7 cellular contexts compared by ENCODE assay signal in genomic region chr18:75247041-75247551, GRCh38. TPM values are rescaled to one million over a fixed set of nuclear protein-coding genes. Genes with fewer than 3 reads are reported as not detected.
DNase-seq lines count a peak whose midpoint lies in the region; ATAC-seq and TF ChIP-seq lines count a peak whose summit lies in the region.

No MANE protein-coding gene starts in this region.

- H3K9me3 Mint-ChIP-seq in activated T-helper 2 cell treated with anti-CD3 and anti-CD28 coated beads, Interferon-gamma antibody, Interleukin-2, Interleukin-4, amounts not matched to agents 10 μg/mL and 5 μg/mL and 100 μg/mL, durations not matched to agents 14 hours and 24 hours and 36 hours: no peaks in the 10 kb centered on the region

- H3K4me2 ChIP-seq in IMR-90 (ENCODE audit: low read depth, low read length): peak overlapping the region; percentile 86

- peak overlapping the region; percentile 81 for H2BK120ac ChIP-seq in IMR-90 (ENCODE audit: low read depth, low read length)

- no peaks in the 10 kb centered on the region for H3K27me3 ChIP-seq in IMR-90 (ENCODE audit: control insufficient read depth, insufficient read depth, low read length)
- no peaks in the 10 kb centered on the region for H3K27me3 ChIP-seq in right cardiac atrium (ENCODE audit: control insufficient read depth, insufficient read depth)
- H3K27me3 ChIP-seq in stomach: no peaks in the 10 kb centered on the region

- H3K27ac ChIP-seq in IMR-90 (ENCODE audit: insufficient read depth, low read length) (peak overlapping the region; percentile 96), right cardiac atrium (ENCODE audit: low read length) (peak overlapping the region; percentile 65), stomach (peak overlapping the region; percentile 30 to 84 (median 83))

- H3K4me3 Mint-ChIP-seq in activated T-helper 2 cell treated with anti-CD3 and anti-CD28 coated beads, Interferon-gamma antibody, Interleukin-2, Interleukin-4, amounts not matched to agents 10 μg/mL and 5 μg/mL and 100 μg/mL, durations not matched to agents 14 hours and 24 hours and 36 hours (ENCODE audit: low read depth): peak overlapping the region; percentile 79

- peak overlapping the region; percentile 40 for H4K5ac ChIP-seq in IMR-90 (ENCODE audit: low read depth, low read length)

- H3K4ac ChIP-seq in IMR-90 (ENCODE audit: low read depth, low read length): peak overlapping the region; percentile 76

- H3K18ac ChIP-seq in IMR-90 (ENCODE audit: low read depth, low read length): peak overlapping the region; percentile 85

- H3K9me1 ChIP-seq in IMR-90 (ENCODE audit: insufficient read depth, low read length): peaks cover 11% of the 10 kb centered on the region; the same call in 1 of the 2 replicates

- dilution Hi-C loops in IMR-90 (cut with HindIII; ENCODE audit: low sequenced_read_pairs, unreplicated experiment): no loop called here

- POLR2A ChIA-PET in IMR-90 (lab: Charles Lee; ENCODE audit: unreplicated experiment): no interaction called here

- TF ChIP-seq CTCF in IMR-90 (conservative IDR thresholded peaks at IDR 0.05; ENCODE audit: low read depth, low read length) (no peak), stomach (IDR thresholded peaks at IDR 0.05) (no peak)

- peak overlapping the region; percentile 77 for H2AFZ ChIP-seq in IMR-90 (replicated peaks; ENCODE audit: low read length, poor library complexity)

- TF ChIP-seq EP300 in stomach (IDR thresholded peaks at IDR 0.05): no peak

- H2AK9ac ChIP-seq in IMR-90 (replicated peaks; ENCODE audit: low read depth, low read length, poor library complexity): peak overlapping the region; percentile 35

- 85% methylated on average over 4 of the region's 9 CpGs; no CpG with 5 or more reads in 1 of the 2 experiments for WGBS in IMR-90 (ENCODE audit: extremely low coverage in 2 of 2, insufficient read length in 1 of 2), 2 experiments
- 49% methylated on average over 9 of the region's 9 CpGs for WGBS in right cardiac atrium
- WGBS in stomach, 5 donors: 39 to 68% (median 55%) methylated on average over 9 of the region's 9 CpGs

- BruUV-seq in IMR-90 (replicated peaks; lab: Mats Ljungman, UMichigan): no TSS peak

- intact Hi-C loops in IMR-90 (cut with micrococcal nuclease): loop anchor here (2.0 kb wide), 1 partner anchor 40 kb away; no protein-coding TSS in a partner anchor
- intact Hi-C loops in activated T-helper 2 cell treated with anti-CD3 and anti-CD28 coated beads, Interferon-gamma antibody, Interleukin-2, Interleukin-4, amounts not matched to agents 10 μg/mL and 5 μg/mL and 100 μg/mL, durations not matched to agents 14 hours and 24 hours and 36 hours (cut with micrococcal nuclease): loop anchor here (2.0 kb wide), 1 partner anchor 38 kb away; the partner anchor contains the start of gene PTGR3
- intact Hi-C loops in right cardiac atrium (cut with DNase I): no loop called here
- intact Hi-C loops in stomach (cut with DNase I; ENCODE audit: low total_unique reads): no loop called here

- H3K79me1 ChIP-seq in IMR-90 (ENCODE audit: low read depth in 1 of 2, low read length in 2 of 2): peaks cover 22 to 56% of the 10 kb centered on the region in 2 experiments

- CTCF ChIA-PET in IMR-90 (lab: Yijun Ruan, JAX): interaction anchor here (0.7 to 0.9 kb wide), 4 partner anchors 11 to 979 kb away, joined by 4 to 6 read pairs (median 6); no protein-coding TSS in a partner anchor

- H3K27me3 Mint-ChIP-seq in activated T-helper 2 cell treated with anti-CD3 and anti-CD28 coated beads, Interferon-gamma antibody, Interleukin-2, Interleukin-4, amounts not matched to agents 10 μg/mL and 5 μg/mL and 100 μg/mL, durations not matched to agents 14 hours and 24 hours and 36 hours (ENCODE audit: low read depth): no peaks in the 10 kb centered on the region

- H3K9ac ChIP-seq in IMR-90 (ENCODE audit: low read depth, low read length): peak overlapping the region; percentile 87

- in situ Hi-C loops in IMR-90 (cut with MboI; ENCODE audit: low sequenced_read_pairs): no loop called here

- H3K9me3 ChIP-seq in IMR-90 (ENCODE audit: control insufficient read depth, insufficient read depth, low read length) (no peaks in the 10 kb centered on the region), right cardiac atrium (ENCODE audit: control insufficient read depth, low read length) (no peaks in the 10 kb centered on the region), stomach (no peaks in the 10 kb centered on the region)

- H3K14ac ChIP-seq in IMR-90 (replicated peaks; ENCODE audit: low read depth, low read length): peak overlapping the region; percentile 83

- H2AK5ac ChIP-seq in IMR-90 (ENCODE audit: low read depth, low read length): peak overlapping the region; percentile 20; the same call in 1 of the 2 replicates

- H4K8ac ChIP-seq in IMR-90 (ENCODE audit: low read depth in 2 of 2, low read length in 2 of 2): peak overlapping the region; percentile 30 to 90

- H3K56ac ChIP-seq in IMR-90 (ENCODE audit: extremely low read depth, insufficient read depth, low read length): peak overlapping the region; percentile 80

- peak overlapping the region; percentile 42; the same call in 1 of the 2 replicates for H2BK20ac ChIP-seq in IMR-90 (ENCODE audit: low read depth, low read length)

- no peaks in the 10 kb centered on the region for H4K20me1 ChIP-seq in IMR-90 (ENCODE audit: insufficient read depth, low read length)

- peak overlapping the region; percentile 90; the same call in 1 of the 2 replicates for H3K23ac ChIP-seq in IMR-90 (ENCODE audit: low read depth, low read length)

- H4K91ac ChIP-seq in IMR-90 (ENCODE audit: insufficient read depth, low read depth, low read length): peak overlapping the region; percentile 71

- DNase-seq in IMR-90 (peak; percentile 52), right cardiac atrium (no peak), stomach (no peak), cerebellar cortex (ENCODE audit: low spot score) (no peak)
- no peak for DNase-seq in activated T-helper 2 cell treated with anti-CD3 and anti-CD28 coated beads, Interferon-gamma antibody, Interleukin-2, Interleukin-4, amounts not matched to agents 10 μg/mL and 5 μg/mL and 100 μg/mL, durations not matched to agents 14 hours and 24 hours and 36 hours (ENCODE audit: low spot score)

- TF ChIP-seq POLR2A in IMR-90 (IDR thresholded peaks at IDR 0.05; ENCODE audit: low read depth, low read length) (no peak), stomach (IDR thresholded peaks at IDR 0.05) (no peak)

- peak overlapping the region; percentile 52 for H3K27ac Mint-ChIP-seq in activated T-helper 2 cell treated with anti-CD3 and anti-CD28 coated beads, Interferon-gamma antibody, Interleukin-2, Interleukin-4, amounts not matched to agents 10 μg/mL and 5 μg/mL and 100 μg/mL, durations not matched to agents 14 hours and 24 hours and 36 hours

- H2BK5ac ChIP-seq in IMR-90 (ENCODE audit: low read depth, low read length, poor library complexity, severe bottlenecking): peak overlapping the region; percentile 88

- ATAC-seq in IMR-90 (ENCODE audit: low read depth): peak; percentile 16
- peak in 1 of 2 donors; percentile 35 for ATAC-seq in right cardiac atrium
- no peak for ATAC-seq in HG03095 (IDR thresholded peaks at IDR 0.05; ENCODE audit: unreplicated experiment)
- ATAC-seq in GM19351 (IDR thresholded peaks at IDR 0.05; ENCODE audit: unreplicated experiment): no peak

- no peaks in the 10 kb centered on the region for H3K36me3 Mint-ChIP-seq in activated T-helper 2 cell treated with anti-CD3 and anti-CD28 coated beads, Interferon-gamma antibody, Interleukin-2, Interleukin-4, amounts not matched to agents 10 μg/mL and 5 μg/mL and 100 μg/mL, durations not matched to agents 14 hours and 24 hours and 36 hours (ENCODE audit: low read depth)

- H3K4me3 ChIP-seq in IMR-90 (ENCODE audit: insufficient read depth, low read depth, low read length): peak overlapping the region; percentile 40
- H3K4me3 ChIP-seq in right cardiac atrium (ENCODE audit: low read length): peak overlapping the region; percentile 48
- peak overlapping the region; percentile 32 to 38 (median 36) for H3K4me3 ChIP-seq in stomach

- H3K4me1 ChIP-seq in IMR-90 (ENCODE audit: control insufficient read depth, insufficient read depth, low read length) (peaks cover 15% of the 10 kb centered on the region), right cardiac atrium (ENCODE audit: control insufficient read depth, insufficient read depth, low read length) (peaks cover 3% of the 10 kb centered on the region), stomach (peaks cover 11 to 71% (median 42%) of the 10 kb centered on the region in 4 donors)

- peaks cover 35% of the 10 kb centered on the region for H3K4me1 Mint-ChIP-seq in activated T-helper 2 cell treated with anti-CD3 and anti-CD28 coated beads, Interferon-gamma antibody, Interleukin-2, Interleukin-4, amounts not matched to agents 10 μg/mL and 5 μg/mL and 100 μg/mL, durations not matched to agents 14 hours and 24 hours and 36 hours (ENCODE audit: low read depth)

- no peak for TF ChIP-seq RAD21 in IMR-90 (IDR thresholded peaks at IDR 0.05; ENCODE audit: low read length)

- H2BK15ac ChIP-seq in IMR-90 (ENCODE audit: low read depth, low read length): 0 out of 3 replicates have a peak overlapping the region, but pooled peaks have one; percentile 4

- no peaks in the 10 kb centered on the region for H3K36me3 ChIP-seq in IMR-90 (ENCODE audit: control insufficient read depth, insufficient read depth, low read length)
- no peaks in the 10 kb centered on the region for H3K36me3 ChIP-seq in stomach

TF ChIP-seq in IMR-90, 13 proteins besides CTCF, POLR2A, EP300 and RAD21 (continues in another document):
- TF ChIP-seq NFE2L2 (IDR thresholded peaks at IDR 0.05; ENCODE audit: low read depth, low read length): no peak

RNA-seq across cellular contexts. Expression of gene TSHZ1, which starts 36.5 kb away (rescaled TPM):
- total RNA-seq in IMR-90 (2012; rRNA removed) (9.2 and 10.0 TPM in 2 replicates), right cardiac atrium (10 to 100 TPM; 13.3 to 24.7 (median 20.4) TPM), stomach (10 to 100 TPM in 3 of 5 donors, 1 to 10 TPM in 2; 7.0 to 21.0 (median 14.8) TPM)
- polyA plus RNA-seq in IMR-90 (2012; rRNA removed) (6.4 and 7.1 TPM in 2 replicates), right cardiac atrium (12.7 TPM), stomach (1 to 10 TPM; 4.2 to 7.0 (median 5.0) TPM)
- 2.8 and 4.6 TPM in 2 replicates for polyA plus RNA-seq in IMR-90 (2012; cell fraction: cytosol; rRNA removed)
- polyA plus RNA-seq in IMR-90 (2012; cell fraction: nucleus; rRNA removed; ENCODE audit: low replicate concordance): 4.5 and 4.9 TPM in 2 replicates
- 11.5 and 12.0 TPM in 2 replicates for total RNA-seq in activated T-helper 2 cell treated with anti-CD3 and anti-CD28 coated beads, Interferon-gamma antibody, Interleukin-2, Interleukin-4, amounts not matched to agents 10 μg/mL and 5 μg/mL and 100 μg/mL, durations not matched to agents 14 hours and 24 hours and 36 hours

RNA-seq across cellular contexts. Expression of gene PTGR3, which starts 38.2 kb away (rescaled TPM):
- total RNA-seq in IMR-90 (2012; rRNA removed) (16.1 and 16.9 TPM in 2 replicates), right cardiac atrium (10 to 100 TPM; 27.1 to 42.9 (median 33.8) TPM), stomach (10 to 100 TPM; 10.4 to 45.5 (median 19.3) TPM)
- polyA plus RNA-seq in IMR-90 (2012; rRNA removed) (24.6 and 26.4 TPM in 2 replicates), right cardiac atrium (23.4 TPM), stomach (10 to 100 TPM in 2 of 3 donors, 1 to 10 TPM in 1; 9.9 to 13.8 (median 10.6) TPM)
- polyA plus RNA-seq in IMR-90 (2012; cell fraction: cytosol; rRNA removed): 8.9 and 21.0 TPM in 2 replicates
- 22.4 and 44.0 TPM in 2 replicates for polyA plus RNA-seq in IMR-90 (2012; cell fraction: nucleus; rRNA removed; ENCODE audit: low replicate concordance)
- total RNA-seq in activated T-helper 2 cell treated with anti-CD3 and anti-CD28 coated beads, Interferon-gamma antibody, Interleukin-2, Interleukin-4, amounts not matched to agents 10 μg/mL and 5 μg/mL and 100 μg/mL, durations not matched to agents 14 hours and 24 hours and 36 hours: 26.0 and 28.6 TPM in 2 replicates

Comparison
In these comparisons a context has a peak if more than half of its experiments do, and no peak if none do; other contexts are left out.
1. intact Hi-C loops: an anchor here in IMR-90 (2.0 kb wide) and activated T-helper 2 cell treated with anti-CD3 and anti-CD28 coated beads, Interferon-gamma antibody, Interleukin-2, Interleukin-4, amounts not matched to agents 10 μg/mL and 5 μg/mL and 100 μg/mL, durations not matched to agents 14 hours and 24 hours and 36 hours (2.0 kb wide); none called in right cardiac atrium and stomach.